2 cellular contexts compared by ENCODE assay signal in the genomic region with DNA sequence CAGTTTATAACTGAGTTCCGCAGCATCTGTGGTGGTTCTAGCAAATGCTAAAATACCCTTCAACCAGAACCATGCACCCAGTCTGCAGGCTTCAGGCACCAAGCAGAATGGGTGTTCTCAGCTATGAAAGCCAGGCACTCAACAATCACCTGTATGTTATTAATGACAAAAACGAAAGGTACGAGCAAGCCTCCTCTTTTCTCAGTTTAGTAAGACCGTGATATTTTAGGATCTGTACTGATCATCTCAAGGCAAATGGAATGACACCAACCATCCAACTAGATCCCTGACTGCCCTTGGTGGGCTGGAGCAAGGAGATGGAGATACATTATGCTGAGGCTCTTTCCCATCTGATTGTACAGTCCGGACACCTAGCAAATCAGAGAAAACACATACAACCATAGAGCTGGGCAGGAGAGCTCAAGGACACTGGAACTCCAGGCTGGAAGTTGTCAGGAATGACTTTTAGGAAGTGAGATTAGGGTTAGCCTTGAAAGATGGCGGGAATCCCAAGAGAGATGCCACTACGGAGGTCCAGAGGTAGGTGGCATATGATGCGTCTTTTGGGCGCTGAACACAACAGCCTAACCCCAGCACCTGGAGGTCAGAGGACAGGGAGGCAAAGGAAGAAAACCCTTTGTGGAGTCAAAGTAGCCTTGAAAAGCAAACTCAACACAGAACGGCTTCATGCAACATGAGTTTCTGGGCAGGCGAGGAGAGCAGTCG.
A peak's percentile ranks its signal among the peaks of the same experiment; 100 is the strongest.
TF ChIP-seq lines count a peak whose summit lies in the region.

No MANE protein-coding gene starts in this region.

TF ChIP-seq in IMR-90, 13 proteins besides CTCF, POLR2A, EP300 and RAD21:
- TF ChIP-seq RCOR1 (IDR thresholded peaks at IDR 0.05; ENCODE audit: insufficient replicate concordance, low read length): no peak
- TF ChIP-seq MAZ (IDR thresholded peaks at IDR 0.05; ENCODE audit: borderline replicate concordance, low read depth, low read length): no peak
- TF ChIP-seq MAFK (IDR thresholded peaks at IDR 0.05; ENCODE audit: low read depth, low read length): no peak
- TF ChIP-seq, protein P1, sequence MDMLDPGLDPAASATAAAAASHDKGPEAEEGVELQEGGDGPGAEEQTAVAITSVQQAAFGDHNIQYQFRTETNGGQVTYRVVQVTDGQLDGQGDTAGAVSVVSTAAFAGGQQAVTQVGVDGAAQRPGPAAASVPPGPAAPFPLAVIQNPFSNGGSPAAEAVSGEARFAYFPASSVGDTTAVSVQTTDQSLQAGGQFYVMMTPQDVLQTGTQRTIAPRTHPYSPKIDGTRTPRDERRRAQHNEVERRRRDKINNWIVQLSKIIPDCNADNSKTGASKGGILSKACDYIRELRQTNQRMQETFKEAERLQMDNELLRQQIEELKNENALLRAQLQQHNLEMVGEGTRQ (IDR thresholded peaks at IDR 0.05; ENCODE audit: low read depth, low read length): no peak
- TF ChIP-seq, protein P2, sequence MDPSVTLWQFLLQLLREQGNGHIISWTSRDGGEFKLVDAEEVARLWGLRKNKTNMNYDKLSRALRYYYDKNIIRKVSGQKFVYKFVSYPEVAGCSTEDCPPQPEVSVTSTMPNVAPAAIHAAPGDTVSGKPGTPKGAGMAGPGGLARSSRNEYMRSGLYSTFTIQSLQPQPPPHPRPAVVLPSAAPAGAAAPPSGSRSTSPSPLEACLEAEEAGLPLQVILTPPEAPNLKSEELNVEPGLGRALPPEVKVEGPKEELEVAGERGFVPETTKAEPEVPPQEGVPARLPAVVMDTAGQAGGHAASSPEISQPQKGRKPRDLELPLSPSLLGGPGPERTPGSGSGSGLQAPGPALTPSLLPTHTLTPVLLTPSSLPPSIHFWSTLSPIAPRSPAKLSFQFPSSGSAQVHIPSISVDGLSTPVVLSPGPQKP (IDR thresholded peaks at IDR 0.05; ENCODE audit: borderline replicate concordance, low read depth, low read length): no peak
- no peak for TF ChIP-seq BHLHE40 (IDR thresholded peaks at IDR 0.05; ENCODE audit: low read depth, low read length)
- no peak for TF ChIP-seq MXI1 (IDR thresholded peaks at IDR 0.05; ENCODE audit: borderline replicate concordance, low read depth, low read length)
- no peak for TF ChIP-seq SMC3 (IDR thresholded peaks at IDR 0.05; ENCODE audit: low read depth, low read length)
- no peak for TF ChIP-seq NFE2L2 (IDR thresholded peaks at IDR 0.05; ENCODE audit: low read depth, low read length)
- TF ChIP-seq FOS (IDR thresholded peaks at IDR 0.05; ENCODE audit: low read depth, low read length): no peak

TF ChIP-seq in liver, 16 proteins besides CTCF, POLR2A, EP300 and RAD21:
- no peak for TF ChIP-seq RXRA (IDR thresholded peaks at IDR 0.05)
- TF ChIP-seq HNF4G (IDR thresholded peaks at IDR 0.05): peak; percentile 1
